ENCODE assay signal across 9 cellular contexts in the genomic region with DNA sequence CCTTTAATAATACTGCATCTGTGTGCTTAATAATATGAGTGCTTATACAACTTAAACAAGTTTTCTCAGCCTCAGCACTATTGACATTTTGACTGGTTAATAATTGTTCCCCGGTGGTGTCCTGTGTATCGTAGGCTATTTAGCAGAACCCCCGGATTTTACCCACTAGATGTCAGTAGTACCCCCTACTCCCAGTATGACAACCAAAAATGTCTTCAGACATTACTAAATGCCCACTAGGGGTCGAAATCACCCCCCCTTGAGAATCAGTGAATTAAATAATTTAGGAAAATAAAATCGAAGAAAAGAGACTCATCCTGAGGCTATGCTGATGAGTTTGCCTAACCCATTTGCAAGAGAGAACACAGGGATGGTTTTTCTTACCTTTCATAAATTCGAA.
DNase-seq lines count a peak whose midpoint lies in the region; ATAC-seq and TF ChIP-seq lines count a peak whose summit lies in the region.
"Had no signal": no experiment of that assay in that cellular context is flagged by ENCODE, and none has a peak within 500 bp of the region (broad histone marks: within the 10 kb centered on the region; RNA-seq: fewer than 3 reads in every experiment).

No MANE protein-coding gene starts in this region.

- H3K27ac ChIP-seq in left lung = no peak overlapping the region

- H3K27ac Mint-ChIP-seq in HFFc6 = no peak overlapping the region
- H3K27ac Mint-ChIP-seq: IgD-negative memory B cell had no signal

- H3K27me3 Mint-ChIP-seq in HFFc6 (ENCODE audit: insufficient read depth) = no peaks in the 10 kb centered on the region; the same call in 1 of the 2 replicates

- no peaks in the 10 kb centered on the region for H3K9me3 ChIP-seq in left lung

- TF ChIP-seq CTCF in HFFc6 (IDR thresholded peaks at IDR 0.05) (peak; percentile 19; the same call in 1 of the 2 replicates), left lung (IDR thresholded peaks at IDR 0.05) (peak in 1 of 2 donors; percentile 13)

- H3K4me1 Mint-ChIP-seq in HFFc6 (ENCODE audit: low read depth) = no peaks in the 10 kb centered on the region
- H3K4me1 Mint-ChIP-seq: IgD-negative memory B cell had no signal

- no peaks in the 10 kb centered on the region for H3K4me1 ChIP-seq in left lung

- H3K4me3 ChIP-seq in left lung = no peak overlapping the region

- H3K27me3 ChIP-seq in left lung = no peaks in the 10 kb centered on the region

- H3K36me3 ChIP-seq in left lung = no peaks in the 10 kb centered on the region

- DNase-seq in HFFc6 = no peak
- peak; percentile 19 for DNase-seq in NCI-H446 treated with DMSO at 0.1 percent for 48 hours (lab: John Stamatoyannopoulos, UW)
- DNase-seq in left lung = no peak
- DNase-seq in HPDE6-E6E7 (ENCODE audit: extremely low spot score) = no peak
- no peak for DNase-seq in NK-92 treated with Interleukin-12 subunit alpha and Interleukin-12 subunit beta, amount 100 ng/mL, for 24 hours (lab: John Stamatoyannopoulos, UW)
- DNase-seq in glomerular visceral epithelial cell (ENCODE audit: extremely low spot score) = no peak

- intact Hi-C loops in left lung (cut with DNase I) = no loop called here

- H3K9me3 Mint-ChIP-seq in HFFc6 = peaks cover 16% of the 10 kb centered on the region

- no peak overlapping the region for H3K4me3 Mint-ChIP-seq in HFFc6
- H3K4me3 Mint-ChIP-seq: IgD-negative memory B cell had no signal

- ATAC-seq in GM18502 (IDR thresholded peaks at IDR 0.05; ENCODE audit: poor library complexity, unreplicated experiment) = peak; percentile 90
- peak; percentile 64 for ATAC-seq in left lung
- no peak for ATAC-seq in esophagus mucosa

- H3K36me3 Mint-ChIP-seq in HFFc6 (ENCODE audit: low read depth) = 0 out of 2 replicates have a peak, but pooled peaks cover 3% of the 10 kb centered on the region
- H3K36me3 Mint-ChIP-seq: IgD-negative memory B cell had no signal
